In genomic region chr2:76311713-76312112, GRCh38 we compare ENCODE assay signal across 8 cellular contexts.
"Had no signal": no experiment of that assay in that cellular context is flagged by ENCODE, and none has a peak within 500 bp of the region (broad histone marks: within the 10 kb centered on the region; RNA-seq: fewer than 3 reads in every experiment).

No MANE protein-coding gene starts in this region.

- H3K9ac ChIP-seq: GM23248 had no signal

- FAIRE-seq: HepG2 had no signal

- H3K9me3 ChIP-seq: HAP-1 had no signal

- H3K36me3 ChIP-seq: HAP-1 had no signal

- H3K4me3 ChIP-seq: GM23248, HAP-1 had no signal

- H3K4me1 ChIP-seq: HAP-1 had no signal

- H3K27ac ChIP-seq: GM23248, HL-60 had no signal

- DNase-seq: GM23248, GOT3, H7, HFFc6 had no signal

- H2AFZ ChIP-seq: GM23248 had no signal

- ATAC-seq: HCT116, HepG2 had no signal
